In the genomic region with DNA sequence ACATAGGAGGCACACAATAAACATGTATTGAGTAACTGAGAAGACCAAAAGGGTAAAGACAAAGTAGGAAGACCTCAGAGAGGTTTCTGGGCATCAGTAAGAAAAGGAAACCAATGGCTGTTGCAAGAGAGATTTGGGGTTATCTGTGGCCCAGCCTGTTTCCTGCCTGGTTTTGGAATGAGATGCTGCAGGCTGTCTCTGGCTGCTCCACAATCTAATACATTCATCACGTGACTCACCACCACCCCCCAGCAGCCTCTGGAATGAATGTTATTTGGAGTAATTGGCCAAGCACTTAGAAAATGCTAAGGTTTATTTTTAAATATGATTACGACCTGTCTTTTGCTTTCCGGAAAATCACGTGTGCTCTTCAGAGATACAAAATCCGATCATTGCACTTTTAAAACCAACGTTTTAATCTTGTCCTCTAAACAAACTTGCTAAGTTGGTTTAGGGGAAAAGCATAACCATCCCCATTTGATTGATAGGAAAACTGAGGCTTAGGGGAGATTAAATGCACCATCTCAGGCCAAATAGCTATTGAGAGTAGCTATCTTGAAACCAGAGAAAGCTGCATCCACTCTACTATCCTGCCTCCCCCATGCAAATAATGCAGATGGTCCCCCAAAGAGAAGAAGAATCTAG, we compare ENCODE assay signal across 9 cellular contexts.
DNase-seq lines count a peak whose midpoint lies in the region; ATAC-seq and TF ChIP-seq lines count a peak whose summit lies in the region.
"Had no signal": no experiment of that assay in that cellular context is flagged by ENCODE, and none has a peak within 500 bp of the region (broad histone marks: within the 10 kb centered on the region; RNA-seq: fewer than 3 reads in every experiment).

No MANE protein-coding gene starts in this region.

- no peak for TF ChIP-seq CTCF in fibroblast of villous mesenchyme (IDR thresholded peaks at IDR 0.05; ENCODE audit: insufficient read depth, low read depth, low read length)

- H3K4me3 Mint-ChIP-seq in activated T-cell treated with anti-CD3 and anti-CD28 coated beads, Interleukin-2, amount 50 U/mL, for 72 hours, result no peak overlapping the region

- no peaks in the 10 kb centered on the region for H3K36me3 Mint-ChIP-seq in activated T-cell treated with anti-CD3 and anti-CD28 coated beads, Interleukin-2, amount 50 U/mL, for 72 hours (ENCODE audit: insufficient read depth in 2 of 2)

- H3K9me3 Mint-ChIP-seq in activated T-cell treated with anti-CD3 and anti-CD28 coated beads, Interleukin-2, amount 50 U/mL, for 72 hours, result no peaks in the 10 kb centered on the region

- peaks cover 11% of the 10 kb centered on the region for H3K4me1 Mint-ChIP-seq in activated T-cell treated with anti-CD3 and anti-CD28 coated beads, Interleukin-2, amount 50 U/mL, for 72 hours (ENCODE audit: low read depth)

- peak; percentile 29 to 62 for ATAC-seq in activated T-cell treated with anti-CD3 and anti-CD28 coated beads, Interleukin-2, amount 50 U/mL, for 72 hours (replicated peaks in 1 of 2)

- H3K27ac Mint-ChIP-seq in activated T-cell treated with anti-CD3 and anti-CD28 coated beads, Interleukin-2, amount 50 U/mL, for 72 hours, result no peak overlapping the region

- H3K27me3 Mint-ChIP-seq in activated T-cell treated with anti-CD3 and anti-CD28 coated beads, Interleukin-2, amount 50 U/mL, for 72 hours (ENCODE audit: low read depth), result peaks cover 33% of the 10 kb centered on the region

- H3K4me3 ChIP-seq in fibroblast of villous mesenchyme (ENCODE audit: low read depth, low read length), result no peak overlapping the region

- peak in 1 of 2 donors; percentile 13 for DNase-seq in activated T-cell treated with anti-CD3 and anti-CD28 coated beads, Interleukin-2, amount 50 U/mL, for 72 hours
- no peak for DNase-seq in activated T-cell treated with anti-CD3 and anti-CD28 coated beads, Interleukin-2, amount 50 U/mL, for 1 hour
- DNase-seq in SKM-1 (lab: John Stamatoyannopoulos, UW; ENCODE audit: unreplicated experiment), result peak; percentile 28
- DNase-seq in fibroblast of villous mesenchyme (ENCODE audit: low read depth), result peak; percentile 89
- DNase-seq in stromal cell of bone marrow (ENCODE audit: low read depth), result peak; percentile 33
- DNase-seq in activated gamma-delta T cell treated with Interleukin-2 at 50 U/mL for 16 hours, result no peak
- DNase-seq in NCI-H446 treated with DMSO at 0.1 percent for 48 hours (lab: John Stamatoyannopoulos, UW), result no peak
- no peak for DNase-seq in NCI-H748 treated with DMSO at 0.1 percent for 48 hours (lab: John Stamatoyannopoulos, UW)
- DNase-seq: amygdala had no signal

Comparison
In these comparisons a context has a peak if more than half of its experiments do, and no peak if none do; other contexts are left out.
1. DNase-seq: peak in SKM-1 (single experiment), fibroblast of villous mesenchyme (single experiment) and stromal cell of bone marrow (single experiment); none in activated T-cell treated with anti-CD3 and anti-CD28 coated beads, Interleukin-2, amount 50 U/mL, for 1 hour (single experiment), activated gamma-delta T cell treated with Interleukin-2 at 50 U/mL for 16 hours (single experiment), NCI-H446 treated with DMSO at 0.1 percent for 48 hours (single experiment) and NCI-H748 treated with DMSO at 0.1 percent for 48 hours (single experiment).